In genomic region chr12:132921685-132922084, GRCh38 we compare ENCODE assay signal across 22 cellular contexts. TPM values are rescaled to one million over a fixed set of nuclear protein-coding genes. Genes with fewer than 3 reads are reported as not detected.
DNase-seq lines count a peak whose midpoint lies in the region; ATAC-seq, FAIRE-seq and TF ChIP-seq lines count a peak whose summit lies in the region.
"Had no signal": no experiment of that assay in that cellular context is flagged by ENCODE, and none has a peak within 500 bp of the region (broad histone marks: within the 10 kb centered on the region; RNA-seq: fewer than 3 reads in every experiment).

No MANE protein-coding gene starts in this region.

- no peak overlapping the region for H3K27ac ChIP-seq in HCT116 (ENCODE audit: low read depth, low read length)
- H3K27ac ChIP-seq: esophagus squamous epithelium, heart left ventricle had no signal

- TF ChIP-seq RAD21 in HCT116 (IDR thresholded peaks at IDR 0.05; ENCODE audit: low read depth): peak; percentile 41; the same call in 1 of the 2 replicates

- no peaks in the 10 kb centered on the region for H3K79me2 ChIP-seq in HCT116 (ENCODE audit: insufficient read depth, low read length)

- H3K9ac ChIP-seq in HCT116 (ENCODE audit: low read length): no peak overlapping the region

- H2AFZ ChIP-seq in HCT116 (ENCODE audit: low read depth, low read length, poor library complexity, severe bottlenecking): no peak overlapping the region

- peaks cover 42% of the 10 kb centered on the region for H3K9me3 Mint-ChIP-seq in Calu3 (ENCODE audit: low read depth, unreplicated experiment)

- H3K4me1 Mint-ChIP-seq in Calu3 (ENCODE audit: low read depth, unreplicated experiment): no peaks in the 10 kb centered on the region
- H3K4me1 Mint-ChIP-seq: T-helper 17 cell had no signal

- DNase-seq in Calu3 (no peak), HCT116 (ENCODE audit: low read depth, low spot score) (peak; percentile 4), SK-MEL-5 (ENCODE audit: low read depth, low spot score) (peak; percentile 27), iPS-NIHi7 (ENCODE audit: extremely low spot score) (peak; percentile 28), NCI-H226 (no peak), GM19239 (ENCODE audit: insufficient read length, low spot score) (no peak)
- DNase-seq: activated gamma-delta T cell; cortex of kidney; esophagus squamous epithelium; heart left ventricle; Karpas-422; kidney; NCI-H510A treated with DMSO at 0.1 percent for 48 hours; nucleus accumbens; RPMI8226; stimulated activated CD4-positive, alpha-beta T cell treated with anti-CD3 and anti-CD28 coated beads, Interleukin-4, amount 100 ng/mL, for 1 hour; T-helper 17 cell had no signal

- POLR2A ChIA-PET in HCT116 (lab: Charles Lee): no interaction called here

- no peak overlapping the region for H3K4me3 Mint-ChIP-seq in Calu3 (ENCODE audit: low read depth, unreplicated experiment)
- H3K4me3 Mint-ChIP-seq: T-helper 17 cell had no signal

- TF ChIP-seq CTCF in Calu3 (IDR thresholded peaks at IDR 0.05; ENCODE audit: unreplicated experiment) (peak; percentile 31), HCT116 (IDR thresholded peaks at IDR 0.05 in 2 of 3, conservative IDR thresholded peaks at IDR 0.05 in 1 of 3; ENCODE audit: borderline replicate concordance in 1 of 3, insufficient read depth in 1 of 3, low read depth in 2 of 3, low read length in 2 of 3) (peak; percentile 25 to 61 (median 52); a peak in 5 of 6 replicates)

- H3K36me3 ChIP-seq in HCT116 (ENCODE audit: control insufficient read depth in 1 of 2, insufficient read depth in 2 of 2, low read length in 2 of 2): no peaks in the 10 kb centered on the region

- no peak overlapping the region for H3K27ac Mint-ChIP-seq in Calu3 (ENCODE audit: unreplicated experiment)
- H3K27ac Mint-ChIP-seq: T-helper 17 cell had no signal

- no peaks in the 10 kb centered on the region for H3K9me2 ChIP-seq in HCT116 (ENCODE audit: insufficient read depth)

- H3K4me2 ChIP-seq in HCT116 (ENCODE audit: low read length): no peak overlapping the region

- no peaks in the 10 kb centered on the region for H3K27me3 Mint-ChIP-seq in Calu3 (ENCODE audit: unreplicated experiment)
- H3K27me3 Mint-ChIP-seq: T-helper 17 cell had no signal

- no TSS peak for BruUV-seq in Calu3 (replicated peaks; lab: Mats Ljungman, UMichigan)
- no TSS peak for BruUV-seq in HCT116 (replicated peaks; lab: Mats Ljungman, UMichigan)

- H3K36me3 Mint-ChIP-seq in Calu3 (ENCODE audit: insufficient read depth, unreplicated experiment): peaks cover 27% of the 10 kb centered on the region

- H3K9me3 ChIP-seq in HCT116 (ENCODE audit: control insufficient read depth in 1 of 2, insufficient read depth in 1 of 2, low read depth in 1 of 2, low read length in 2 of 2): peaks cover 31 to 43% of the 10 kb centered on the region in 2 experiments; a peak in 3 of 4 replicates

- RAD21 ChIA-PET in HCT116 (lab: Charles Lee; ENCODE audit: low non-redundant PET in 1 of 2, low total read pairs in 2 of 2, uncharacterized antibody in 2 of 2, unreplicated experiment in 2 of 2): no interaction called here

- no peak for FAIRE-seq in GM19239 (lab: Jason Lieb, UNC)
- FAIRE-seq: astrocyte, GM12892, kidney had no signal

- CTCF ChIA-PET in Calu3 (lab: Charles Lee): no interaction called here
- CTCF ChIA-PET in HCT116 (lab: Charles Lee): no interaction called here

- TF ChIP-seq POLR2A in HCT116 (IDR thresholded peaks at IDR 0.05; ENCODE audit: borderline replicate concordance, extremely low read depth, insufficient read depth, insufficient read length): no peak

- intact Hi-C loops in Calu3 (cut with micrococcal nuclease; ENCODE audit: unreplicated experiment): no loop called here
- intact Hi-C loops in HCT116 (cut with micrococcal nuclease): loop anchor here (5.0 kb wide), 1 partner anchor 234 kb away; the partner anchor contains the start of genes POLE and PXMP2

- H3K4me3 ChIP-seq in HCT116 (replicated peaks in 1 of 2; ENCODE audit: low read depth in 1 of 2, low read length in 2 of 2): no peak overlapping the region
- H3K4me3 ChIP-seq: esophagus squamous epithelium, heart left ventricle had no signal

- ATAC-seq in HCT116 (no peak), GM21423 (IDR thresholded peaks at IDR 0.05; ENCODE audit: unreplicated experiment) (no peak), GM18517 (IDR thresholded peaks at IDR 0.05; ENCODE audit: unreplicated experiment) (no peak)
- ATAC-seq: heart left ventricle, sciatic nerve, T-helper 17 cell had no signal

- H4K20me1 ChIP-seq in HCT116 (ENCODE audit: insufficient read depth): no peaks in the 10 kb centered on the region

- no peaks in the 10 kb centered on the region for H3K27me3 ChIP-seq in HCT116 (ENCODE audit: insufficient read depth, low read length)
- H3K27me3 ChIP-seq: esophagus squamous epithelium, heart left ventricle had no signal

- in situ Hi-C loops in SK-MEL-5 (cut with HindIII; ENCODE audit: low pct_unique_long_range_greater_than_20kb, low sequenced_read_pairs): no loop called here

- H3K4me1 ChIP-seq in HCT116 (ENCODE audit: control insufficient read depth in 1 of 2, insufficient read depth in 2 of 2, low read length in 2 of 2): no peaks in the 10 kb centered on the region
- H3K4me1 ChIP-seq: esophagus squamous epithelium, heart left ventricle had no signal

TF ChIP-seq in HCT116, 20 proteins besides CTCF, POLR2A, EP300 and RAD21:
- no peak for TF ChIP-seq POLR2AphosphoS5 (IDR thresholded peaks at IDR 0.05; ENCODE audit: low read depth, low read length)
- no peak for TF ChIP-seq MAX (IDR thresholded peaks at IDR 0.05)

RNA-seq across cellular contexts. Expression of gene CHFR, which starts 34.3 kb away (rescaled TPM):
- total RNA-seq in Calu3 (2022): 47.2 and 49.5 TPM in 2 replicates
- 0.39 TPM for total RNA-seq in HCT116 (2021; ENCODE audit: unreplicated experiment)
- polyA plus RNA-seq in HCT116 (2012): not detected in 2 replicates
- total RNA-seq in SK-MEL-5 (2014; rRNA removed; shearing (Covaris generic)): 24.5 and 25.8 TPM in 2 replicates
- polyA plus RNA-seq in SK-MEL-5 (2015; cell fraction: cytosol; rRNA removed): 31.5 and 37.6 TPM in 2 replicates
- polyA plus RNA-seq in SK-MEL-5 (2015; cell fraction: nucleus; rRNA removed): 93.1 and 112 TPM in 2 replicates

RNA-seq across cellular contexts. Expression of gene ZNF605, which starts 34.4 kb away (rescaled TPM):
- total RNA-seq in Calu3 (2022) (31.1 and 32.8 TPM in 2 replicates), HCT116 (2021; ENCODE audit: unreplicated experiment) (0.02 TPM)
- not detected in 2 replicates for polyA plus RNA-seq in HCT116 (2012)
- total RNA-seq in SK-MEL-5 (2014; rRNA removed; shearing (Covaris generic)): 9.9 and 10.1 TPM in 2 replicates
- 2.5 and 3.3 TPM in 2 replicates for polyA plus RNA-seq in SK-MEL-5 (2015; cell fraction: cytosol; rRNA removed)
- polyA plus RNA-seq in SK-MEL-5 (2015; cell fraction: nucleus; rRNA removed): 27.6 and 27.9 TPM in 2 replicates

Comparison
In these comparisons a context has a peak if more than half of its experiments do, and no peak if none do; other contexts are left out.
1. DNase-seq: peak in HCT116 (single experiment), SK-MEL-5 (single experiment) and iPS-NIHi7 (single experiment); none in Calu3 (single experiment), NCI-H226 (single experiment) and GM19239 (single experiment).
2. RNA of gene CHFR, which starts 34.3 kb away (total RNA-seq): 47.2 to 49.5 TPM in Calu3 and 24.5 to 25.8 TPM in SK-MEL-5; 0.39 TPM in HCT116 (single experiment); every median in the first group is over 10 times any median in the second.
3. RNA of gene ZNF605, which starts 34.4 kb away (total RNA-seq): 31.1 to 32.8 TPM in Calu3 and 9.9 to 10.1 TPM in SK-MEL-5; 0.02 TPM in HCT116 (single experiment); every median in the first group is over 10 times any median in the second.